Comparison of ENCODE assay signal across 28 cellular contexts in the genomic region with DNA sequence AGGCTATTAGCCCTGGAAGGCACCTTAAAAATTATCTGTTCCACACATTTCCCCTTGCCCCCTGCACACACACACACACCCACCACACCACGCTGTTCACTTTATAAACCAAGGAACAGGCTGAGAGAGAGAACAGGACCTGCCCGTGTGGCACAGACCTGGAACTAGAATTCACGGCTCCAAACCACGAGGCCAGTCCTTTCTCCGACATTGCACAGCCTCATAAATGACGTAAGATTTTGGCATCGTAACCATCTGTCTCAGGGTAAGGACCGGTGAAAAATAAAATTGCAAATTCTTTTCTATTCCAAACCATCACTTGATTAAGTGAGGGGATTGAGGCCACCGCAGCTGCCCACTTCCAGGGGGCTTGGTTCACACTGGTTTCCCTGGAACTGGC.
DNase-seq lines count a peak whose midpoint lies in the region; ATAC-seq and TF ChIP-seq lines count a peak whose summit lies in the region.
"Had no signal": no experiment of that assay in that cellular context is flagged by ENCODE, and none has a peak within 500 bp of the region (broad histone marks: within the 10 kb centered on the region; RNA-seq: fewer than 3 reads in every experiment).

No MANE protein-coding gene starts in this region.

- no peaks in the 10 kb centered on the region for H3K9me3 ChIP-seq in CD4-positive, alpha-beta T cell (ENCODE audit: control insufficient read depth, low read length)
- H3K9me3 ChIP-seq in OCI-LY1 (ENCODE audit: low read length), result no peaks in the 10 kb centered on the region
- H3K9me3 ChIP-seq in fibroblast of lung (ENCODE audit: control insufficient read depth, insufficient read depth, low read depth, low read length), result no peaks in the 10 kb centered on the region
- H3K9me3 ChIP-seq in osteoblast (ENCODE audit: low read depth, low read length), result no peaks in the 10 kb centered on the region
- H3K9me3 ChIP-seq in vagina, result no peaks in the 10 kb centered on the region
- H3K9me3 ChIP-seq: heart right ventricle, ovary, SJSA1 had no signal

- no peak overlapping the region for H3K4me3 Mint-ChIP-seq in CD4-positive, alpha-beta T cell
- no peak overlapping the region for H3K4me3 Mint-ChIP-seq in activated CD4-positive, alpha-beta memory T cell treated with anti-CD3 and anti-CD28 coated beads for 36 hours
- H3K4me3 Mint-ChIP-seq: effector memory CD8-positive, alpha-beta T cell; type B pancreatic cell had no signal

- no peaks in the 10 kb centered on the region for H3K27me3 ChIP-seq in CD4-positive, alpha-beta T cell (ENCODE audit: control insufficient read depth, insufficient read depth, low read length)
- no peaks in the 10 kb centered on the region for H3K27me3 ChIP-seq in OCI-LY1 (ENCODE audit: insufficient read depth, low read length)
- no peaks in the 10 kb centered on the region for H3K27me3 ChIP-seq in fibroblast of lung (ENCODE audit: control insufficient read depth, insufficient read depth, low read length)
- H3K27me3 ChIP-seq in osteoblast (ENCODE audit: insufficient read depth, low read length), result peaks cover under 1% of the 10 kb centered on the region
- no peaks in the 10 kb centered on the region for H3K27me3 ChIP-seq in vagina
- H3K27me3 ChIP-seq: ovary, SJSA1 had no signal

- CTCF ChIA-PET in CD4-positive, alpha-beta T cell (lab: Charles Lee), result no interaction called here
- CTCF ChIA-PET in activated CD4-positive, alpha-beta memory T cell treated with anti-CD3 and anti-CD28 coated beads for 36 hours (lab: Charles Lee), result no interaction called here

- H4K20me1 ChIP-seq in OCI-LY1 (ENCODE audit: insufficient read depth, low read length) (no peaks in the 10 kb centered on the region), fibroblast of lung (ENCODE audit: control insufficient read depth, extremely low read depth, insufficient read depth, low read length) (no peaks in the 10 kb centered on the region), osteoblast (ENCODE audit: insufficient read depth, low read length) (no peaks in the 10 kb centered on the region)

- POLR2A ChIA-PET in CD4-positive, alpha-beta T cell (lab: Charles Lee), result no interaction called here
- POLR2A ChIA-PET in activated CD4-positive, alpha-beta memory T cell treated with anti-CD3 and anti-CD28 coated beads for 36 hours (lab: Charles Lee), result no interaction called here

- no peak for TF ChIP-seq POLR2A in vagina (IDR thresholded peaks at IDR 0.05)

- no peaks in the 10 kb centered on the region for H3K27me3 Mint-ChIP-seq in CD4-positive, alpha-beta T cell
- no peaks in the 10 kb centered on the region for H3K27me3 Mint-ChIP-seq in activated CD4-positive, alpha-beta memory T cell treated with anti-CD3 and anti-CD28 coated beads for 36 hours
- H3K27me3 Mint-ChIP-seq: effector memory CD8-positive, alpha-beta T cell; type B pancreatic cell had no signal

- H3K36me3 Mint-ChIP-seq in CD4-positive, alpha-beta T cell (ENCODE audit: low read depth), result no peaks in the 10 kb centered on the region
- H3K36me3 Mint-ChIP-seq in activated CD4-positive, alpha-beta memory T cell treated with anti-CD3 and anti-CD28 coated beads for 36 hours, result no peaks in the 10 kb centered on the region
- H3K36me3 Mint-ChIP-seq: T-cell, type B pancreatic cell had no signal

- H3F3A ChIP-seq in OCI-LY1 (ENCODE audit: insufficient read depth, low read length), result 0 out of 2 replicates have a peak, but pooled peaks cover 7% of the 10 kb centered on the region

- H3K79me2 ChIP-seq in OCI-LY1 (ENCODE audit: insufficient read depth, low read length) (no peaks in the 10 kb centered on the region), fibroblast of lung (ENCODE audit: control insufficient read depth, insufficient read depth, low read length) (no peaks in the 10 kb centered on the region), osteoblast (ENCODE audit: insufficient read depth, low read length) (no peaks in the 10 kb centered on the region)

- H3K4me2 ChIP-seq in OCI-LY1 (ENCODE audit: low read length) (peak overlapping the region; percentile 63), fibroblast of lung (ENCODE audit: extremely low read depth, insufficient read depth, low read length) (no peak overlapping the region), osteoblast (ENCODE audit: insufficient read depth, low read length) (peak overlapping the region; percentile 38)

- H3K4me1 Mint-ChIP-seq in CD4-positive, alpha-beta T cell (ENCODE audit: low read depth), result peaks cover 45% of the 10 kb centered on the region
- H3K4me1 Mint-ChIP-seq in activated CD4-positive, alpha-beta memory T cell treated with anti-CD3 and anti-CD28 coated beads for 36 hours (ENCODE audit: low read depth), result peaks cover 34% of the 10 kb centered on the region

- H3K36me3 ChIP-seq in OCI-LY1 (ENCODE audit: insufficient read depth, low read length) (no peaks in the 10 kb centered on the region), fibroblast of lung (ENCODE audit: control insufficient read depth, insufficient read depth, low read length) (no peaks in the 10 kb centered on the region), osteoblast (ENCODE audit: insufficient read depth, low read length) (no peaks in the 10 kb centered on the region), vagina (no peaks in the 10 kb centered on the region)
- H3K36me3 ChIP-seq: heart right ventricle, ovary, SJSA1 had no signal

- no peak for ATAC-seq in CD4-positive, alpha-beta T cell (ENCODE audit: poor library complexity)
- ATAC-seq in HG03196 (IDR thresholded peaks at IDR 0.05; ENCODE audit: unreplicated experiment), result no peak
- ATAC-seq: activated naive CD4-positive, alpha-beta T cell treated with anti-CD3 and anti-CD28 coated beads, Interleukin-2, amount 50 U/mL, for 72 hours; effector memory CD8-positive, alpha-beta T cell; HepG2; T-cell had no signal

- H3K9me2 ChIP-seq in OCI-LY1 (ENCODE audit: low read depth, low read length), result no peaks in the 10 kb centered on the region

- H3K4me3 ChIP-seq in OCI-LY1 (ENCODE audit: low read depth, low read length, poor library complexity, severe bottlenecking) (no peak overlapping the region), fibroblast of lung (replicated peaks in 1 of 4; ENCODE audit: control extremely low read depth in 1 of 4, insufficient read depth in 1 of 4, low read depth in 3 of 4, low read length in 4 of 4) (no peak overlapping the region), osteoblast (ENCODE audit: insufficient read depth, low read length) (no peak overlapping the region), vagina (no peak overlapping the region)
- H3K4me3 ChIP-seq: heart right ventricle, lung, ovary, SJSA1 had no signal

- intact Hi-C loops in CD4-positive, alpha-beta T cell (cut with DNase I, micrococcal nuclease), result no loop called here
- intact Hi-C loops in vagina (cut with DNase I), result no loop called here
- intact Hi-C loops in activated CD4-positive, alpha-beta memory T cell treated with anti-CD3 and anti-CD28 coated beads for 36 hours (cut with micrococcal nuclease), result no loop called here

- H3K9ac ChIP-seq in OCI-LY1 (ENCODE audit: low read length), result peak overlapping the region; percentile 56; the same call in 1 of the 2 replicates
- H3K9ac ChIP-seq in fibroblast of lung (ENCODE audit: insufficient read depth, low read length), result no peak overlapping the region

- H3K9me3 Mint-ChIP-seq in CD4-positive, alpha-beta T cell, result no peaks in the 10 kb centered on the region
- no peaks in the 10 kb centered on the region for H3K9me3 Mint-ChIP-seq in activated CD4-positive, alpha-beta memory T cell treated with anti-CD3 and anti-CD28 coated beads for 36 hours
- H3K9me3 Mint-ChIP-seq: effector memory CD8-positive, alpha-beta T cell had no signal

- no peak for DNase-seq in CD4-positive, alpha-beta T cell
- peak; percentile 38 to 43 for DNase-seq in fibroblast of lung (ENCODE audit: low read depth in 2 of 2)
- DNase-seq in osteoblast (ENCODE audit: insufficient read length, low spot score, missing footprints), result no peak
- DNase-seq in vagina (ENCODE audit: extremely low spot score in 2 of 2), result no peak
- no peak for DNase-seq in activated CD4-positive, alpha-beta memory T cell treated with anti-CD3 and anti-CD28 coated beads for 36 hours
- DNase-seq in GDM1 (lab: John Stamatoyannopoulos, UW), result no peak
- DNase-seq: activated CD4-positive, alpha-beta T cell treated with anti-CD3 and anti-CD28 coated beads for 48 hours; activated CD8-positive, alpha-beta memory T cell treated with anti-CD3 and anti-CD28 coated beads for 24 hours; activated T-cell treated with anti-CD3 and anti-CD28 coated beads for 4 hours; central memory CD4-positive, alpha-beta T cell; COR-L47; effector memory CD8-positive, alpha-beta T cell; foreskin melanocyte; Karpas-422; kidney glomerular epithelial cell; NCI-H187; NCI-H2171; ovary; stimulated activated CD4-positive, alpha-beta T cell treated with anti-CD3 and anti-CD28 coated beads, Interleukin-2, amount 100 ng/mL, for 48 hours; T-cell had no signal

- H3K27ac Mint-ChIP-seq in CD4-positive, alpha-beta T cell, result peak overlapping the region; percentile 95
- no peak overlapping the region for H3K27ac Mint-ChIP-seq in activated CD4-positive, alpha-beta memory T cell treated with anti-CD3 and anti-CD28 coated beads for 36 hours
- H3K27ac Mint-ChIP-seq: T-cell, type B pancreatic cell had no signal

- H2AFZ ChIP-seq in OCI-LY1 (ENCODE audit: low read length) (no peak overlapping the region), fibroblast of lung (ENCODE audit: low read length) (no peak overlapping the region), osteoblast (ENCODE audit: low read length) (no peak overlapping the region)

- no peak overlapping the region for H3K27ac ChIP-seq in CD4-positive, alpha-beta T cell (ENCODE audit: low read depth, low read length)
- H3K27ac ChIP-seq in OCI-LY1 (ENCODE audit: low read depth, low read length, poor library complexity, severe bottlenecking), result peak overlapping the region; percentile 98
- no peak overlapping the region for H3K27ac ChIP-seq in fibroblast of lung (ENCODE audit: insufficient read depth, low read length)
- H3K27ac ChIP-seq in osteoblast (ENCODE audit: low read depth, low read length), result no peak overlapping the region
- H3K27ac ChIP-seq in vagina, result no peak overlapping the region
- H3K27ac ChIP-seq: ovary, SJSA1 had no signal

- no peak for TF ChIP-seq CTCF in CD4-positive, alpha-beta T cell (IDR thresholded peaks at IDR 0.05)
- no peak for TF ChIP-seq CTCF in OCI-LY1 (IDR thresholded peaks at IDR 0.05; ENCODE audit: low read length)
- no peak for TF ChIP-seq CTCF in fibroblast of lung (conservative IDR thresholded peaks at IDR 0.05 in 1 of 2, IDR thresholded peaks at IDR 0.05 in 1 of 2; ENCODE audit: low read depth in 1 of 2, low read length in 2 of 2)
- TF ChIP-seq CTCF in osteoblast (IDR thresholded peaks at IDR 0.05; ENCODE audit: extremely low read depth, low read depth, low read length), result no peak
- TF ChIP-seq CTCF in vagina (IDR thresholded peaks at IDR 0.05), result no peak

- H3K4me1 ChIP-seq in OCI-LY1 (ENCODE audit: insufficient read depth, low read length, severe bottlenecking) (peaks cover 89% of the 10 kb centered on the region), fibroblast of lung (ENCODE audit: control insufficient read depth, extremely low read depth, insufficient read depth, low read length) (no peaks in the 10 kb centered on the region), osteoblast (ENCODE audit: insufficient read depth, low read length) (peaks cover 6% of the 10 kb centered on the region), vagina (no peaks in the 10 kb centered on the region)

Comparison
In these comparisons a context has a peak if more than half of its experiments do, and no peak if none do; other contexts are left out.
1. DNase-seq: peak in fibroblast of lung (2 of 2); none in CD4-positive, alpha-beta T cell (0 of 10), osteoblast (single experiment), vagina (0 of 2), activated CD4-positive, alpha-beta memory T cell treated with anti-CD3 and anti-CD28 coated beads for 36 hours (single experiment) and GDM1 (single experiment).